In genomic region chr1:58816072-58816746, GRCh38 we compare ENCODE assay signal across 1 cellular context.
A peak's percentile ranks its signal among the peaks of the same experiment; 100 is the strongest.
TF ChIP-seq lines count a peak whose summit lies in the region.

No MANE protein-coding gene starts in this region.

TF ChIP-seq in HEK293, 187 proteins besides CTCF, POLR2A, EP300 and RAD21 (continued from another document and continues in another):
- TF ChIP-seq, protein P1, sequence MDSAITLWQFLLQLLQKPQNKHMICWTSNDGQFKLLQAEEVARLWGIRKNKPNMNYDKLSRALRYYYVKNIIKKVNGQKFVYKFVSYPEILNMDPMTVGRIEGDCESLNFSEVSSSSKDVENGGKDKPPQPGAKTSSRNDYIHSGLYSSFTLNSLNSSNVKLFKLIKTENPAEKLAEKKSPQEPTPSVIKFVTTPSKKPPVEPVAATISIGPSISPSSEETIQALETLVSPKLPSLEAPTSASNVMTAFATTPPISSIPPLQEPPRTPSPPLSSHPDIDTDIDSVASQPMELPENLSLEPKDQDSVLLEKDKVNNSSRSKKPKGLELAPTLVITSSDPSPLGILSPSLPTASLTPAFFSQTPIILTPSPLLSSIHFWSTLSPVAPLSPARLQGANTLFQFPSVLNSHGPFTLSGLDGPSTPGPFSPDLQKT (IDR thresholded peaks at IDR 0.05; ENCODE audit: borderline replicate concordance, low read depth, low read length), result no peak
- TF ChIP-seq ZBTB7A (tag by site-specific recombination; IDR thresholded peaks at IDR 0.05; ENCODE audit: low read depth) (no peak), ZBTB6 (tag by site-specific recombination; IDR thresholded peaks at IDR 0.05) (no peak), ZNF701 (tag by site-specific recombination; IDR thresholded peaks at IDR 0.05) (no peak), ZNF530 (tag by site-specific recombination; IDR thresholded peaks at IDR 0.05; ENCODE audit: low read depth) (no peak), ZBTB26 (tag by site-specific recombination; optimal IDR thresholded peaks at IDR 0.05) (peak; percentile 85), ZNF184 (tag by site-specific recombination; IDR thresholded peaks at IDR 0.05) (peak; percentile 42; the same call in 1 of the 2 replicates), MZF1 (tag by site-specific recombination; IDR thresholded peaks at IDR 0.05; ENCODE audit: borderline replicate concordance) (no peak), GLI4 (tag by site-specific recombination; IDR thresholded peaks at IDR 0.05) (no peak), ZNF391 (tag by site-specific recombination; IDR thresholded peaks at IDR 0.05; ENCODE audit: borderline replicate concordance, low read depth) (no peak), ZNF629 (tag by site-specific recombination; IDR thresholded peaks at IDR 0.05) (peak; percentile 59), ZNF501 (tag by site-specific recombination; IDR thresholded peaks at IDR 0.05) (peak; percentile 60; the same call in 1 of the 2 replicates), SP2 (tag by site-specific recombination; IDR thresholded peaks at IDR 0.05) (peak; percentile 77), ZNF514 (tag by site-specific recombination; IDR thresholded peaks at IDR 0.05) (no peak), KLF8 (tag by site-specific recombination; IDR thresholded peaks at IDR 0.05) (peak; percentile 74; the same call in 1 of the 2 replicates), ZNF175 (tag by site-specific recombination; IDR thresholded peaks at IDR 0.05) (no peak), GLIS1 (tag by site-specific recombination; IDR thresholded peaks at IDR 0.05) (peak; percentile 95), ZNF571 (tag by site-specific recombination; IDR thresholded peaks at IDR 0.05) (no peak), ZNF140 (tag by site-specific recombination; IDR thresholded peaks at IDR 0.05) (no peak), ZNF830 (tag by site-specific recombination; IDR thresholded peaks at IDR 0.05; ENCODE audit: low read depth) (no peak), WT1 (tag by site-specific recombination; IDR thresholded peaks at IDR 0.05) (no peak), ZNF335 (tag by site-specific recombination; conservative IDR thresholded peaks at IDR 0.05) (peak; percentile 67), ZNF354C (tag by site-specific recombination; IDR thresholded peaks at IDR 0.05; ENCODE audit: borderline replicate concordance, low read depth) (no peak), ZEB2 (tag by site-specific recombination; IDR thresholded peaks at IDR 0.05) (peak; percentile 65), ZNF561 (tag by site-specific recombination; IDR thresholded peaks at IDR 0.05; ENCODE audit: borderline replicate concordance) (peak; percentile 87), ZNF768 (tag by site-specific recombination; IDR thresholded peaks at IDR 0.05) (no peak; the same call in 1 of the 2 replicates), ZNF174 (tag by site-specific recombination; IDR thresholded peaks at IDR 0.05) (no peak), OSR2 (tag by site-specific recombination; IDR thresholded peaks at IDR 0.05) (peak; percentile 35), ZNF585B (tag by site-specific recombination; IDR thresholded peaks at IDR 0.05) (no peak), ZNF596 (tag by site-specific recombination; IDR thresholded peaks at IDR 0.05) (peak; percentile 38; the same call in 1 of the 2 replicates), ZNF747 (tag by site-specific recombination; IDR thresholded peaks at IDR 0.05) (no peak), ZNF558 (tag by site-specific recombination; IDR thresholded peaks at IDR 0.05) (no peak), ZNF76 (tag by site-specific recombination; IDR thresholded peaks at IDR 0.05; ENCODE audit: borderline replicate concordance, low read depth) (0 out of 2 replicates have a peak, but pooled peaks have one; percentile 17), ZNF776 (tag by site-specific recombination; IDR thresholded peaks at IDR 0.05; ENCODE audit: borderline replicate concordance) (no peak), ZNF24 (tag by site-specific recombination; IDR thresholded peaks at IDR 0.05) (0 out of 2 replicates have a peak, but pooled peaks have one; percentile 30), ZNF600 (tag by site-specific recombination; IDR thresholded peaks at IDR 0.05) (peak; percentile 88), SETDB1 (IDR thresholded peaks at IDR 0.05; ENCODE audit: insufficient read length, low read length) (no peak), ZNF791 (tag by site-specific recombination; IDR thresholded peaks at IDR 0.05) (no peak), ZNF248 (tag by site-specific recombination; IDR thresholded peaks at IDR 0.05) (no peak), EGR2 (tag by site-specific recombination; IDR thresholded peaks at IDR 0.05; ENCODE audit: low read depth) (peak; percentile 52), ZNF157 (tag by site-specific recombination; IDR thresholded peaks at IDR 0.05) (no peak), ZNF214 (tag by site-specific recombination; IDR thresholded peaks at IDR 0.05; ENCODE audit: borderline replicate concordance) (no peak), PRDM1 (tag by site-specific recombination; IDR thresholded peaks at IDR 0.05) (peak; percentile 78), ZBTB20 (tag by site-specific recombination; IDR thresholded peaks at IDR 0.05) (peak; percentile 89)
- TF ChIP-seq, protein P2, sequence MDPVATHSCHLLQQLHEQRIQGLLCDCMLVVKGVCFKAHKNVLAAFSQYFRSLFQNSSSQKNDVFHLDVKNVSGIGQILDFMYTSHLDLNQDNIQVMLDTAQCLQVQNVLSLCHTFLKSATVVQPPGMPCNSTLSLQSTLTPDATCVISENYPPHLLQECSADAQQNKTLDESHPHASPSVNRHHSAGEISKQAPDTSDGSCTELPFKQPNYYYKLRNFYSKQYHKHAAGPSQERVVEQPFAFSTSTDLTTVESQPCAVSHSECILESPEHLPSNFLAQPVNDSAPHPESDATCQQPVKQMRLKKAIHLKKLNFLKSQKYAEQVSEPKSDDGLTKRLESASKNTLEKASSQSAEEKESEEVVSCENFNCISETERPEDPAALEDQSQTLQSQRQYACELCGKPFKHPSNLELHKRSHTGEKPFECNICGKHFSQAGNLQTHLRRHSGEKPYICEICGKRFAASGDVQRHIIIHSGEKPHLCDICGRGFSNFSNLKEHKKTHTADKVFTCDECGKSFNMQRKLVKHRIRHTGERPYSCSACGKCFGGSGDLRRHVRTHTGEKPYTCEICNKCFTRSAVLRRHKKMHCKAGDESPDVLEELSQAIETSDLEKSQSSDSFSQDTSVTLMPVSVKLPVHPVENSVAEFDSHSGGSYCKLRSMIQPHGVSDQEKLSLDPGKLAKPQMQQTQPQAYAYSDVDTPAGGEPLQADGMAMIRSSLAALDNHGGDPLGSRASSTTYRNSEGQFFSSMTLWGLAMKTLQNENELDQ (tag by site-specific recombination; IDR thresholded peaks at IDR 0.05; ENCODE audit: low read depth), result no peak
- TF ChIP-seq, protein P3, sequence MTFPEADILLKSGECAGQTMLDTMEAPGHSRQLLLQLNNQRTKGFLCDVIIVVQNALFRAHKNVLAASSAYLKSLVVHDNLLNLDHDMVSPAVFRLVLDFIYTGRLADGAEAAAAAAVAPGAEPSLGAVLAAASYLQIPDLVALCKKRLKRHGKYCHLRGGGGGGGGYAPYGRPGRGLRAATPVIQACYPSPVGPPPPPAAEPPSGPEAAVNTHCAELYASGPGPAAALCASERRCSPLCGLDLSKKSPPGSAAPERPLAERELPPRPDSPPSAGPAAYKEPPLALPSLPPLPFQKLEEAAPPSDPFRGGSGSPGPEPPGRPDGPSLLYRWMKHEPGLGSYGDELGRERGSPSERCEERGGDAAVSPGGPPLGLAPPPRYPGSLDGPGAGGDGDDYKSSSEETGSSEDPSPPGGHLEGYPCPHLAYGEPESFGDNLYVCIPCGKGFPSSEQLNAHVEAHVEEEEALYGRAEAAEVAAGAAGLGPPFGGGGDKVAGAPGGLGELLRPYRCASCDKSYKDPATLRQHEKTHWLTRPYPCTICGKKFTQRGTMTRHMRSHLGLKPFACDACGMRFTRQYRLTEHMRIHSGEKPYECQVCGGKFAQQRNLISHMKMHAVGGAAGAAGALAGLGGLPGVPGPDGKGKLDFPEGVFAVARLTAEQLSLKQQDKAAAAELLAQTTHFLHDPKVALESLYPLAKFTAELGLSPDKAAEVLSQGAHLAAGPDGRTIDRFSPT (tag by site-specific recombination; IDR thresholded peaks at IDR 0.05), result no peak
- TF ChIP-seq, protein P4, sequence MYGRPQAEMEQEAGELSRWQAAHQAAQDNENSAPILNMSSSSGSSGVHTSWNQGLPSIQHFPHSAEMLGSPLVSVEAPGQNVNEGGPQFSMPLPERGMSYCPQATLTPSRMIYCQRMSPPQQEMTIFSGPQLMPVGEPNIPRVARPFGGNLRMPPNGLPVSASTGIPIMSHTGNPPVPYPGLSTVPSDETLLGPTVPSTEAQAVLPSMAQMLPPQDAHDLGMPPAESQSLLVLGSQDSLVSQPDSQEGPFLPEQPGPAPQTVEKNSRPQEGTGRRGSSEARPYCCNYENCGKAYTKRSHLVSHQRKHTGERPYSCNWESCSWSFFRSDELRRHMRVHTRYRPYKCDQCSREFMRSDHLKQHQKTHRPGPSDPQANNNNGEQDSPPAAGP (tag by site-specific recombination; IDR thresholded peaks at IDR 0.05), result peak; percentile 82; the same call in 1 of the 2 replicates
- TF ChIP-seq, protein P5, sequence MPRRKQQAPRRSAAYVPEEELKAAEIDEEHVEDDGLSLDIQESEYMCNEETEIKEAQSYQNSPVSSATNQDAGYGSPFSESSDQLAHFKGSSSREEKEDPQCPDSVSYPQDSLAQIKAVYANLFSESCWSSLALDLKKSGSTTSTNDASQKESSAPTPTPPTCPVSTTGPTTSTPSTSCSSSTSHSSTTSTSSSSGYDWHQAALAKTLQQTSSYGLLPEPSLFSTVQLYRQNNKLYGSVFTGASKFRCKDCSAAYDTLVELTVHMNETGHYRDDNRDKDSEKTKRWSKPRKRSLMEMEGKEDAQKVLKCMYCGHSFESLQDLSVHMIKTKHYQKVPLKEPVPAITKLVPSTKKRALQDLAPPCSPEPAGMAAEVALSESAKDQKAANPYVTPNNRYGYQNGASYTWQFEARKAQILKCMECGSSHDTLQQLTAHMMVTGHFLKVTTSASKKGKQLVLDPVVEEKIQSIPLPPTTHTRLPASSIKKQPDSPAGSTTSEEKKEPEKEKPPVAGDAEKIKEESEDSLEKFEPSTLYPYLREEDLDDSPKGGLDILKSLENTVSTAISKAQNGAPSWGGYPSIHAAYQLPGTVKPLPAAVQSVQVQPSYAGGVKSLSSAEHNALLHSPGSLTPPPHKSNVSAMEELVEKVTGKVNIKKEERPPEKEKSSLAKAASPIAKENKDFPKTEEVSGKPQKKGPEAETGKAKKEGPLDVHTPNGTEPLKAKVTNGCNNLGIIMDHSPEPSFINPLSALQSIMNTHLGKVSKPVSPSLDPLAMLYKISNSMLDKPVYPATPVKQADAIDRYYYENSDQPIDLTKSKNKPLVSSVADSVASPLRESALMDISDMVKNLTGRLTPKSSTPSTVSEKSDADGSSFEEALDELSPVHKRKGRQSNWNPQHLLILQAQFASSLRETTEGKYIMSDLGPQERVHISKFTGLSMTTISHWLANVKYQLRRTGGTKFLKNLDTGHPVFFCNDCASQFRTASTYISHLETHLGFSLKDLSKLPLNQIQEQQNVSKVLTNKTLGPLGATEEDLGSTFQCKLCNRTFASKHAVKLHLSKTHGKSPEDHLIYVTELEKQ (tag by site-specific recombination; IDR thresholded peaks at IDR 0.05; ENCODE audit: borderline replicate concordance), result peak; percentile 7
- TF ChIP-seq, protein P6, sequence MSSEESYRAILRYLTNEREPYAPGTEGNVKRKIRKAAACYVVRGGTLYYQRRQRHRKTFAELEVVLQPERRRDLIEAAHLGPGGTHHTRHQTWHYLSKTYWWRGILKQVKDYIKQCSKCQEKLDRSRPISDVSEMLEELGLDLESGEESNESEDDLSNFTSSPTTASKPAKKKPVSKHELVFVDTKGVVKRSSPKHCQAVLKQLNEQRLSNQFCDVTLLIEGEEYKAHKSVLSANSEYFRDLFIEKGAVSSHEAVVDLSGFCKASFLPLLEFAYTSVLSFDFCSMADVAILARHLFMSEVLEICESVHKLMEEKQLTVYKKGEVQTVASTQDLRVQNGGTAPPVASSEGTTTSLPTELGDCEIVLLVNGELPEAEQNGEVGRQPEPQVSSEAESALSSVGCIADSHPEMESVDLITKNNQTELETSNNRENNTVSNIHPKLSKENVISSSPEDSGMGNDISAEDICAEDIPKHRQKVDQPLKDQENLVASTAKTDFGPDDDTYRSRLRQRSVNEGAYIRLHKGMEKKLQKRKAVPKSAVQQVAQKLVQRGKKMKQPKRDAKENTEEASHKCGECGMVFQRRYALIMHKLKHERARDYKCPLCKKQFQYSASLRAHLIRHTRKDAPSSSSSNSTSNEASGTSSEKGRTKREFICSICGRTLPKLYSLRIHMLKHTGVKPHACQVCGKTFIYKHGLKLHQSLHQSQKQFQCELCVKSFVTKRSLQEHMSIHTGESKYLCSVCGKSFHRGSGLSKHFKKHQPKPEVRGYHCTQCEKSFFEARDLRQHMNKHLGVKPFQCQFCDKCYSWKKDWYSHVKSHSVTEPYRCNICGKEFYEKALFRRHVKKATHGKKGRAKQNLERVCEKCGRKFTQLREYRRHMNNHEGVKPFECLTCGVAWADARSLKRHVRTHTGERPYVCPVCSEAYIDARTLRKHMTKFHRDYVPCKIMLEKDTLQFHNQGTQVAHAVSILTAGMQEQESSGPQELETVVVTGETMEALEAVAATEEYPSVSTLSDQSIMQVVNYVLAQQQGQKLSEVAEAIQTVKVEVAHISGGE (tag by site-specific recombination; conservative IDR thresholded peaks at IDR 0.05; ENCODE audit: low read depth), result peak; percentile 79
- TF ChIP-seq, protein P7, sequence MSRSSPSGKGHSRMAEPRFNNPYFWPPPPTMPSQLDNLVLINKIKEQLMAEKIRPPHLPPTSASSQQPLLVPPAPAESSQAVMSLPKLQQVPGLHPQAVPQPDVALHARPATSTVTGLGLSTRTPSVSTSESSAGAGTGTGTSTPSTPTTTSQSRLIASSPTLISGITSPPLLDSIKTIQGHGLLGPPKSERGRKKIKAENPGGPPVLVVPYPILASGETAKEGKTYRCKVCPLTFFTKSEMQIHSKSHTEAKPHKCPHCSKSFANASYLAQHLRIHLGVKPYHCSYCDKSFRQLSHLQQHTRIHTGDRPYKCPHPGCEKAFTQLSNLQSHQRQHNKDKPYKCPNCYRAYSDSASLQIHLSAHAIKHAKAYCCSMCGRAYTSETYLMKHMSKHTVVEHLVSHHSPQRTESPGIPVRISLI (tag by site-specific recombination; IDR thresholded peaks at IDR 0.05), result no peak
